ENCODE assay signal across 13 cellular contexts in the genomic region with DNA sequence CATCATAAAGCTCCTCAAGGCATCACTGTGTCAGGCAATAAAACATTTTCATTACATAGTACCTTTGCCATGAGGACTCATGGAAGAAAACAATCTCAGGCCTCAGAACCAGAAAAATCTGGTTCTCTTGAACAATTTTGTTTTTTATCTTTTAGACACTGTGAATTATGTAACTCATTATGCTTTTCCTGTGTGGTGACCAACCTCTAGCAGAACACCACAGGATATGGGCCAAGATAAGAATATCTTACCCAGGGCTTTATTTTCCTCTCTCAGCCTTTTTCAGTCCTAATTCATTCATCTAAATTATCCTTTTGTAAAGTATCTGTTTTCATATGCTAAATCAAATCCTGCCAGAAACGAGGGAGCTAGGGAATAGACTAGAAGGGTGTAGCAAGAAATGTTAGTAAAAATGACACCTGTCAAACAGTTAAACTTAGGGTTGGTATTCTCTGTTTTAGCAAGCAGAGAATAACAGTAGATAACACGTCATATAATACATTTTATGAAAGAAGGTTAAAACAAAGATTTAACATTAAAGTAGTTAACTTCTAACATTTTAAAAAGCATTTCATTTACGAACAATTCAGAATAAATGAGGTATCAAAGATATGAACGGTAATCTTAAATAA.
DNase-seq lines count a peak whose midpoint lies in the region; ATAC-seq lines count a peak whose summit lies in the region.
"Had no signal": no experiment of that assay in that cellular context is flagged by ENCODE, and none has a peak within 500 bp of the region (broad histone marks: within the 10 kb centered on the region; RNA-seq: fewer than 3 reads in every experiment).

No MANE protein-coding gene starts in this region.

- peaks cover 14% of the 10 kb centered on the region for H3K4me1 Mint-ChIP-seq in activated CD4-positive, alpha-beta T cell treated with anti-CD3 and anti-CD28 coated beads for 36 hours
- H3K4me1 Mint-ChIP-seq in central memory CD8-positive, alpha-beta T cell: peaks cover 13% of the 10 kb centered on the region

- peaks cover 12% of the 10 kb centered on the region for H3K36me3 Mint-ChIP-seq in activated CD4-positive, alpha-beta T cell treated with anti-CD3 and anti-CD28 coated beads for 36 hours (ENCODE audit: low read depth)
- H3K36me3 Mint-ChIP-seq in central memory CD8-positive, alpha-beta T cell (ENCODE audit: insufficient read depth): peaks cover 31% of the 10 kb centered on the region

- intact Hi-C loops in activated CD4-positive, alpha-beta T cell treated with anti-CD3 and anti-CD28 coated beads for 36 hours (cut with DNase I, micrococcal nuclease): no loop called here

- DNase-seq in activated CD4-positive, alpha-beta T cell treated with anti-CD3 and anti-CD28 coated beads for 36 hours: no peak
- no peak for DNase-seq in activated CD4-positive, alpha-beta T cell treated with anti-CD3 and anti-CD28 coated beads for 48 hours
- DNase-seq in OCI-M1 (lab: John Stamatoyannopoulos, UW): peak; percentile 36
- DNase-seq in central memory CD8-positive, alpha-beta T cell (ENCODE audit: low spot score in 2 of 2): peak in 1 of 2 donors; percentile 15
- DNase-seq in pulmonary artery endothelial cell (ENCODE audit: low read depth, low spot score): peak; percentile 15
- no peak for DNase-seq in DMS53 treated with DMSO at 0.1 percent for 48 hours (lab: John Stamatoyannopoulos, UW; ENCODE audit: unreplicated experiment)
- no peak for DNase-seq in NCI-H1694 (lab: John Stamatoyannopoulos, UW)
- DNase-seq: DND-41, islet precursor cell, NCI-H1048, NCI-H526, SIG-M5 had no signal

- POLR2A ChIA-PET in activated CD4-positive, alpha-beta T cell treated with anti-CD3 and anti-CD28 coated beads for 36 hours (lab: Charles Lee): no interaction called here

- CTCF ChIA-PET in activated CD4-positive, alpha-beta T cell treated with anti-CD3 and anti-CD28 coated beads for 36 hours (lab: Charles Lee): interaction anchor here (1.4 kb wide), 1 partner anchor 25 kb away, joined by 3 read pairs; no protein-coding TSS in a partner anchor

- H3K27ac Mint-ChIP-seq in activated CD4-positive, alpha-beta T cell treated with anti-CD3 and anti-CD28 coated beads for 36 hours: peak overlapping the region; percentile 56
- no peak overlapping the region for H3K27ac Mint-ChIP-seq in central memory CD8-positive, alpha-beta T cell (ENCODE audit: low read depth)

- no peak overlapping the region for H3K4me3 Mint-ChIP-seq in activated CD4-positive, alpha-beta T cell treated with anti-CD3 and anti-CD28 coated beads for 36 hours
- H3K4me3 Mint-ChIP-seq in central memory CD8-positive, alpha-beta T cell: peak overlapping the region; percentile 10

- ATAC-seq in activated CD4-positive, alpha-beta T cell treated with anti-CD3 and anti-CD28 coated beads for 36 hours: peak; percentile 33
- ATAC-seq in central memory CD8-positive, alpha-beta T cell (replicated peaks; ENCODE audit: extremely low read depth, poor library complexity, severe bottlenecking): peak; percentile 98
- no peak for ATAC-seq in HG03039 (IDR thresholded peaks at IDR 0.05; ENCODE audit: unreplicated experiment)

- H3K9me3 Mint-ChIP-seq in activated CD4-positive, alpha-beta T cell treated with anti-CD3 and anti-CD28 coated beads for 36 hours (ENCODE audit: low read depth): no peaks in the 10 kb centered on the region
- no peaks in the 10 kb centered on the region for H3K9me3 Mint-ChIP-seq in central memory CD8-positive, alpha-beta T cell

- H3K27me3 Mint-ChIP-seq in activated CD4-positive, alpha-beta T cell treated with anti-CD3 and anti-CD28 coated beads for 36 hours: no peaks in the 10 kb centered on the region
- no peaks in the 10 kb centered on the region for H3K27me3 Mint-ChIP-seq in central memory CD8-positive, alpha-beta T cell

Comparison
In these comparisons a context has a peak if more than half of its experiments do, and no peak if none do; other contexts are left out.
1. DNase-seq: peak in OCI-M1 (single experiment) and pulmonary artery endothelial cell (single experiment); none in activated CD4-positive, alpha-beta T cell treated with anti-CD3 and anti-CD28 coated beads for 36 hours (single experiment), activated CD4-positive, alpha-beta T cell treated with anti-CD3 and anti-CD28 coated beads for 48 hours (single experiment), DMS53 treated with DMSO at 0.1 percent for 48 hours (single experiment) and NCI-H1694 (single experiment).